1 cellular context compared by ENCODE assay signal in the genomic region with DNA sequence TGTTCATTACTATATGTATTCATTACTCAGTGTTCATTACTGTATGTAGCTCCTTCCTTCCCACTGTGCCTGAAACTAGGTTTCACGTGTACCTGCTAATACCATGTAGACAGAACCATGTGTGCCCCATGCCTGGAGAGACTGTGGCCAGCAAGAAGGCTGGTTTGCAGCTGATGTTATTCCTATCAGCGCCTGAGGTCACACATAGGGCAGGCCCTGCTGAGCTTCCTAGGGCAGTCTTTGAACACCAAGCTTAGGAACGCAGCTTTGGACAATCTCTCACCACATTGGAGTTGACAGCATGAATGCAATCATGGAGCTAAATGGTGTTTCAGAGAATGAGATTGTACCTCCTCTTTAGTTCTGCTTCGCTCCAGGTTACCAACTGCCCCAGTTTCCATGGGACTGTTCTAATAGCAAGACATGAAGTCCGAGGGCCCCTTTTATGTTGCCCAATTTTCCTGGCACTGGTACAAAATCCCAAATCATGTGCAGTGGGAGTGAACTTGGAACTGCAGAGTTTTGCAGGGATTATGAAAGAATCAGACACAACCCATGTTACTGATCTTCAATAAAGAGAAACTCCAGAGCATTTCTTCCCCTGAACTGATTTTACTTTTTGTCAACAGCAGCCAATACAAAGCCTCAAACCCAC.
TF ChIP-seq lines count a peak whose summit lies in the region.

No MANE protein-coding gene starts in this region.

TF ChIP-seq in SK-N-SH treated with all-trans-retinoic acid at 6 μM for 48 hours, 23 proteins besides CTCF, POLR2A, EP300 and RAD21 (continued from another document):
- no peak for TF ChIP-seq CREB5 (CRISPR knock-in tag; IDR thresholded peaks at IDR 0.05; ENCODE audit: low read depth)
